8 cellular contexts compared by ENCODE assay signal in genomic region chrX:136176399-136176825, GRCh38. TPM values are rescaled to one million over a fixed set of nuclear protein-coding genes. Genes with fewer than 3 reads are reported as not detected.
A peak's percentile ranks its signal among the peaks of the same experiment; 100 is the strongest.
DNase-seq lines count a peak whose midpoint lies in the region; ATAC-seq and TF ChIP-seq lines count a peak whose summit lies in the region.
"Had no signal": no experiment of that assay in that cellular context is flagged by ENCODE, and none has a peak within 500 bp of the region (broad histone marks: within the 10 kb centered on the region; RNA-seq: fewer than 3 reads in every experiment).

No MANE protein-coding gene starts in this region.

- DNase-seq in NCI-H226 (peak; percentile 58), dedifferentiated amniotic fluid mesenchymal stem cell (ENCODE audit: extremely low spot score) (peak; percentile 89), lung (ENCODE audit: low spot score) (no peak), uterus (peak; percentile 53 to 76), cerebellar nuclear complex (lab: John Stamatoyannopoulos, UW) (no peak), dermis blood vessel endothelial cell (no peak)
- DNase-seq: mesendoderm had no signal

- H3K4me3 ChIP-seq in lung (no peak overlapping the region), uterus (no peak overlapping the region)

- no peak for TF ChIP-seq POLR2A in uterus (IDR thresholded peaks at IDR 0.05)

- H3K36me3 ChIP-seq in lung (ENCODE audit: control insufficient read depth in 2 of 2, insufficient read depth in 2 of 2, low read length in 2 of 2) (no peaks in the 10 kb centered on the region), uterus (no peaks in the 10 kb centered on the region)

- TF ChIP-seq CTCF in lung (IDR thresholded peaks at IDR 0.05; ENCODE audit: control extremely low read depth, extremely low read depth) (no peak), uterus (IDR thresholded peaks at IDR 0.05) (no peak)

- H3K27ac ChIP-seq in lung (ENCODE audit: low read depth in 1 of 2, low read length in 1 of 2) (peak overlapping the region in 1 of 2 donors; percentile 93), uterus (peak overlapping the region; percentile 81 to 88)

- H3K9me3 ChIP-seq in lung (ENCODE audit: control insufficient read depth in 2 of 2, insufficient read depth in 1 of 2, low read length in 1 of 2) (no peaks in the 10 kb centered on the region), uterus (no peaks in the 10 kb centered on the region)

- WGBS in lung, 2 donors: 41 to 66% methylated on average over 2 of the region's 2 CpGs

- H3K27me3 ChIP-seq in lung (ENCODE audit: control insufficient read depth, insufficient read depth): no peaks in the 10 kb centered on the region
- no peaks in the 10 kb centered on the region for H3K27me3 ChIP-seq in uterus

- ATAC-seq in lung (ENCODE audit: insufficient read depth, low FRiP score): peak; percentile 47
- ATAC-seq in HG02798 (IDR thresholded peaks at IDR 0.05; ENCODE audit: poor library complexity, unreplicated experiment): no peak

- H3K4me1 ChIP-seq in lung (ENCODE audit: control insufficient read depth in 2 of 2, insufficient read depth in 2 of 2, low read length in 2 of 2) (peaks cover 0 to 12% of the 10 kb centered on the region in 2 donors), uterus (peaks cover 0 to 11% of the 10 kb centered on the region in 2 donors)

- intact Hi-C loops in uterus (cut with DNase I; ENCODE audit: low total_unique reads): no loop called here

RNA-seq across cellular contexts. Expression of gene FHL1, which starts 29.1 kb away (rescaled TPM):
- total RNA-seq in lung: 100 to 1,000 TPM; 210 to 313 TPM
- polyA plus RNA-seq in lung: 10 to 100 TPM; 49.6 to 90.5 TPM
- total RNA-seq in uterus: 100 to 1,000 TPM; 279 to 745 (median 469) TPM
- 59.6 and 86.6 TPM in 2 replicates for total RNA-seq in dermis blood vessel endothelial cell

Comparison
In these comparisons a context has a peak if more than half of its experiments do, and no peak if none do; other contexts are left out.
1. DNase-seq: peak in NCI-H226 (single experiment), dedifferentiated amniotic fluid mesenchymal stem cell (single experiment) and uterus (2 of 2); none in lung (single experiment), cerebellar nuclear complex (0 of 2) and dermis blood vessel endothelial cell (single experiment).